In genomic region chr11:112016765-112017356, GRCh38 we compare ENCODE assay signal across 10 cellular contexts. TPM values are rescaled to one million over a fixed set of nuclear protein-coding genes. Genes with fewer than 3 reads are reported as not detected.
A peak's percentile ranks its signal among the peaks of the same experiment; 100 is the strongest.
DNase-seq lines count a peak whose midpoint lies in the region; ATAC-seq and TF ChIP-seq lines count a peak whose summit lies in the region.
"Had no signal": no experiment of that assay in that cellular context is flagged by ENCODE, and none has a peak within 500 bp of the region (broad histone marks: within the 10 kb centered on the region; RNA-seq: fewer than 3 reads in every experiment).

No MANE protein-coding gene starts in this region.

- TF ChIP-seq CTCF in gastroesophageal sphincter (IDR thresholded peaks at IDR 0.05) (no peak), ovary (IDR thresholded peaks at IDR 0.05) (no peak)

- H3K4me1 ChIP-seq in gastroesophageal sphincter = peaks cover 0 to 13% (median 0%) of the 10 kb centered on the region in 3 donors
- H3K4me1 ChIP-seq in ovary (ENCODE audit: insufficient read depth) = no peaks in the 10 kb centered on the region

- TF ChIP-seq POLR2A in gastroesophageal sphincter (IDR thresholded peaks at IDR 0.05) (no peak), ovary (IDR thresholded peaks at IDR 0.05) (no peak)

- no peaks in the 10 kb centered on the region for H3K9me3 ChIP-seq in gastroesophageal sphincter
- H3K9me3 ChIP-seq in ovary = no peaks in the 10 kb centered on the region

- H3K27ac ChIP-seq in gastroesophageal sphincter (peak overlapping the region in 3 of 4 donors; percentile 34 to 57 (median 40)), ovary (no peak overlapping the region)
- H3K27ac ChIP-seq: SK-N-MC had no signal

- H3K4me3 ChIP-seq in gastroesophageal sphincter = no peak overlapping the region
- H3K4me3 ChIP-seq in ovary = no peak overlapping the region
- H3K4me3 ChIP-seq: SK-N-MC had no signal

- H3K27me3 Mint-ChIP-seq in T-helper 2 cell treated with Interferon-gamma antibody and Interleukin-4, amounts not matched to agents 5 μg/mL and 100 μg/mL, for 36 hours (ENCODE audit: low read depth) = no peaks in the 10 kb centered on the region

- TF ChIP-seq EP300 in gastroesophageal sphincter (IDR thresholded peaks at IDR 0.05) (no peak), ovary (IDR thresholded peaks at IDR 0.05) (no peak)

- no peaks in the 10 kb centered on the region for H3K4me1 Mint-ChIP-seq in T-helper 2 cell treated with Interferon-gamma antibody and Interleukin-4, amounts not matched to agents 5 μg/mL and 100 μg/mL, for 36 hours (ENCODE audit: low read depth)

- ATAC-seq in GM21528 (IDR thresholded peaks at IDR 0.05; ENCODE audit: low FRiP score, unreplicated experiment) (peak; percentile 44), gastroesophageal sphincter (peak; percentile 76)

- 80 to 83% methylated on average over 1 of the region's 1 CpG for WGBS in gastroesophageal sphincter (ENCODE audit: low coverage in 1 of 2), 2 donors
- 90 to 95% (median 93%) methylated on average over 1 of the region's 1 CpG for WGBS in ovary, 3 donors

- H3K36me3 ChIP-seq in gastroesophageal sphincter (peaks cover 8 to 74% of the 10 kb centered on the region in 2 donors), ovary (no peaks in the 10 kb centered on the region)

- H3K9me3 Mint-ChIP-seq in T-helper 2 cell treated with Interferon-gamma antibody and Interleukin-4, amounts not matched to agents 5 μg/mL and 100 μg/mL, for 36 hours = no peaks in the 10 kb centered on the region

- DNase-seq in AG20443 (ENCODE audit: low spot score) = peak; percentile 71
- DNase-seq in HPDE6-E6E7 (ENCODE audit: extremely low spot score) = peak; percentile 35
- DNase-seq in T-helper 2 cell treated with Interferon-gamma antibody and Interleukin-4, amounts not matched to agents 5 μg/mL and 100 μg/mL, for 36 hours (ENCODE audit: low spot score) = no peak
- no peak for DNase-seq in T-helper 9 cell
- DNase-seq in ovary = no peak
- DNase-seq in HEK293T (ENCODE audit: extremely low spot score) = no peak
- DNase-seq: DMS 273 treated with DMSO at 0.1 percent for 48 hours had no signal

- no peak overlapping the region for H3K4me3 Mint-ChIP-seq in T-helper 2 cell treated with Interferon-gamma antibody and Interleukin-4, amounts not matched to agents 5 μg/mL and 100 μg/mL, for 36 hours

- no peaks in the 10 kb centered on the region for H3K27me3 ChIP-seq in gastroesophageal sphincter
- H3K27me3 ChIP-seq in ovary = no peaks in the 10 kb centered on the region

- CTCF ChIA-PET in HEK293T (lab: Yijun Ruan, JAX) = interaction anchor here (0.6 kb wide), 1 partner anchor 147 kb away, joined by 4 read pairs; no protein-coding TSS in a partner anchor

- H3K27ac Mint-ChIP-seq in T-helper 2 cell treated with Interferon-gamma antibody and Interleukin-4, amounts not matched to agents 5 μg/mL and 100 μg/mL, for 36 hours = no peak overlapping the region

- H3K36me3 Mint-ChIP-seq in T-helper 2 cell treated with Interferon-gamma antibody and Interleukin-4, amounts not matched to agents 5 μg/mL and 100 μg/mL, for 36 hours (ENCODE audit: low read depth) = peaks cover 7% of the 10 kb centered on the region

- intact Hi-C loops in ovary (cut with DNase I) = no loop called here

- POLR2A ChIA-PET in HEK293T (lab: Yijun Ruan, JAX) = no interaction called here

TF ChIP-seq in HEK293T, 16 proteins besides CTCF, POLR2A, EP300 and RAD21:
- TF ChIP-seq FOXK2 (IDR thresholded peaks at IDR 0.05) (no peak), CTBP1 (IDR thresholded peaks at IDR 0.05; ENCODE audit: borderline replicate concordance) (no peak), HDGF (IDR thresholded peaks at IDR 0.05; ENCODE audit: borderline replicate concordance) (no peak), ZNF384 (IDR thresholded peaks at IDR 0.05) (no peak), ARNT (IDR thresholded peaks at IDR 0.05) (no peak), L3MBTL2 (conservative IDR thresholded peaks at IDR 0.05) (no peak), BHLHE40 (IDR thresholded peaks at IDR 0.05; ENCODE audit: borderline replicate concordance) (no peak), PKNOX1 (IDR thresholded peaks at IDR 0.05) (no peak), SP1 (IDR thresholded peaks at IDR 0.05) (no peak), FOXA1 (IDR thresholded peaks at IDR 0.05) (no peak), FOXM1 (IDR thresholded peaks at IDR 0.05; ENCODE audit: borderline replicate concordance) (no peak), NFRKB (IDR thresholded peaks at IDR 0.05) (no peak), LEF1 (IDR thresholded peaks at IDR 0.05; ENCODE audit: borderline replicate concordance) (no peak), TARDBP (IDR thresholded peaks at IDR 0.05) (no peak), ELF4 (IDR thresholded peaks at IDR 0.05) (no peak), SUZ12 (IDR thresholded peaks at IDR 0.05) (no peak)

RNA-seq across cellular contexts. Expression of gene DLAT, which starts 8.3 kb away (rescaled TPM):
- total RNA-seq in gastroesophageal sphincter (10 to 100 TPM; 18.2 to 38.6 (median 32.1) TPM), ovary (10 to 100 TPM; 10.8 to 26.4 (median 19.9) TPM)
- 10 to 100 TPM; 11.1 to 27.8 TPM for polyA plus RNA-seq in ovary

RNA-seq across cellular contexts. Expression of gene PIH1D2, which starts 57.0 kb away (rescaled TPM):
- total RNA-seq in gastroesophageal sphincter (1 to 10 TPM; 1.8 to 4.2 (median 3.2) TPM), ovary (1 to 10 TPM in 6 of 7 donors, under 1 TPM in 1; 0.83 to 8.6 (median 2.4) TPM)
- polyA plus RNA-seq in ovary = 1 to 10 TPM in 1 of 2 donors, under 1 TPM in 1; 0.94 to 2.3 TPM

RNA-seq across cellular contexts. Expression of gene NKAPD1, which starts 57.2 kb away (rescaled TPM):
- total RNA-seq in gastroesophageal sphincter (10 to 100 TPM; 14.4 to 21.5 (median 16.4) TPM), ovary (10 to 100 TPM; 11.4 to 23.1 (median 17.2) TPM)
- polyA plus RNA-seq in ovary = 10 to 100 TPM; 18.8 to 48.2 TPM

Comparison
In these comparisons a context has a peak if more than half of its experiments do, and no peak if none do; other contexts are left out.
1. DNase-seq: peak in AG20443 (single experiment) and HPDE6-E6E7 (single experiment); none in T-helper 2 cell treated with Interferon-gamma antibody and Interleukin-4, amounts not matched to agents 5 μg/mL and 100 μg/mL, for 36 hours (single experiment), T-helper 9 cell (single experiment), ovary (0 of 5) and HEK293T (single experiment).
2. H3K27ac ChIP-seq: peak in gastroesophageal sphincter (3 of 4); none in ovary (0 of 2).